17 cellular contexts compared by ENCODE assay signal in the genomic region with DNA sequence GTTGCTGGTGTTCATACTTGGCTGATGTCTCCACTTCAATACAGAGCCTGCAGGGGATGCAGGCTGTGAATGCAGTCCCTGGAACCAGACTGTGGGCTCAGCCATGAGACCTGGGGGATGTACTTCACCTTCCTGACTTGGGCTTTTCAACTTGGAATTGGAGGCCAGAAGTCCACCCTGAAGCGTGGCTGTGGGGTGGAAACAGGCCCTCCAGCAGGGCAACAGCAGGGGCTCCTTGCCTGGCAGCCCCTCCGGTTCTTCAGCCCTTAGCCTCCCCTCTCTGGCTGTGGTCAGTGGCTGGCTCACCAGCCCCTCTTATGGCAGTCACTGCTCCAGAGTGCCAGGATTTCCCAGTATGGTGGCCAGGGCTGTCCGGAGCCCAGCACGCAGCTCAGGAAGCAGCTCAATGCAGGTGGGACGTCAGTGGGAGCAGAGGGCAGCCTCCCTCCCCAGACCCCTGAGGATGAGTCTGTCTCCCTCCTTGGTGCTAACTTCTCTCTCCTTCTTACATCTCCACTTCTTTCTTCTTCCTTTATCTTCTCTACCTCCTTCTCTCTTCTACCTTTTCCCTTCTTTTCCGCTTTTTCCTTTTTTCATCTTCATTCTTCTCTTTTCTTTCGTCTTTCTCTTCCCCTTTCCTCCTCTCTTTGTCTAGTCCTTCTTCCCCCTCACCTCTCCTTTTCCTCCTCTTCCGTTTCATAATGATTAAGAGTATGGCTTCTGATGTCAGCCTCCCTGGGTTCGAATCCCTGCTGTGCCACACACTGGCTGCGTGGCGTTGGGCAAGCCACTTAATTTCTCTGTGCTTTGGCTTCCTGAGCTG. TPM values are rescaled to one million over a fixed set of nuclear protein-coding genes. Genes with fewer than 3 reads are reported as not detected.
A peak's percentile ranks its signal among the peaks of the same experiment; 100 is the strongest.
DNase-seq lines count a peak whose midpoint lies in the region; ATAC-seq, FAIRE-seq and TF ChIP-seq lines count a peak whose summit lies in the region.
"Had no signal": no experiment of that assay in that cellular context is flagged by ENCODE, and none has a peak within 500 bp of the region (broad histone marks: within the 10 kb centered on the region; RNA-seq: fewer than 3 reads in every experiment).

No MANE protein-coding gene starts in this region.

- no peak for TF ChIP-seq CTCF in right atrium auricular region (IDR thresholded peaks at IDR 0.05)
- no peak for TF ChIP-seq CTCF in osteoblast (IDR thresholded peaks at IDR 0.05; ENCODE audit: extremely low read depth, low read depth, low read length)
- no peak for TF ChIP-seq CTCF in transverse colon (IDR thresholded peaks at IDR 0.05)

- H4K20me1 ChIP-seq in osteoblast (ENCODE audit: insufficient read depth, low read length) = no peaks in the 10 kb centered on the region

- H3K36me3 Mint-ChIP-seq in dendritic cell treated with granulocyte-macrophage colony-stimulating factor and Interleukin-4, amounts not matched to agents 40 ng/mL and 50 ng/mL, for 4 days (ENCODE audit: low read depth) = peaks cover 8% of the 10 kb centered on the region
- H3K36me3 Mint-ChIP-seq in stimulated activated memory B cell treated with anti-CD40 and anti-IgM and Interleukin-4, amounts not matched to agents 10 μg/mL and 1 μg/mL and 100 μg/mL, for 72 hours = no peaks in the 10 kb centered on the region
- H3K36me3 Mint-ChIP-seq: CD4-positive, alpha-beta memory T cell had no signal

- H3K27me3 ChIP-seq in right atrium auricular region = peaks cover 0 to 3% of the 10 kb centered on the region in 2 donors
- H3K27me3 ChIP-seq in osteoblast (ENCODE audit: insufficient read depth, low read length) = peaks cover 21% of the 10 kb centered on the region
- peaks cover 60% of the 10 kb centered on the region for H3K27me3 ChIP-seq in transverse colon

- H3K27ac Mint-ChIP-seq in dendritic cell treated with granulocyte-macrophage colony-stimulating factor and Interleukin-4, amounts not matched to agents 40 ng/mL and 50 ng/mL, for 4 days = peak overlapping the region; percentile 16
- no peak overlapping the region for H3K27ac Mint-ChIP-seq in stimulated activated memory B cell treated with anti-CD40 and anti-IgM and Interleukin-4, amounts not matched to agents 10 μg/mL and 1 μg/mL and 100 μg/mL, for 72 hours
- H3K27ac Mint-ChIP-seq: CD4-positive, alpha-beta memory T cell had no signal

- in situ Hi-C loops in transverse colon (cut with MboI; ENCODE audit: low pct_ligation_motif_present in 1 of 4, low pct_unique_long_range_greater_than_20kb in 1 of 4, low sequenced_read_pairs in 3 of 4) = no loop called here

- H3K4me3 Mint-ChIP-seq in dendritic cell treated with granulocyte-macrophage colony-stimulating factor and Interleukin-4, amounts not matched to agents 40 ng/mL and 50 ng/mL, for 4 days = no peak overlapping the region
- H3K4me3 Mint-ChIP-seq in stimulated activated memory B cell treated with anti-CD40 and anti-IgM and Interleukin-4, amounts not matched to agents 10 μg/mL and 1 μg/mL and 100 μg/mL, for 72 hours = no peak overlapping the region
- H3K4me3 Mint-ChIP-seq: CD4-positive, alpha-beta memory T cell had no signal

- no peak overlapping the region for H2AFZ ChIP-seq in osteoblast (ENCODE audit: low read length)

- peaks cover 44% of the 10 kb centered on the region for H3K27me3 Mint-ChIP-seq in dendritic cell treated with granulocyte-macrophage colony-stimulating factor and Interleukin-4, amounts not matched to agents 40 ng/mL and 50 ng/mL, for 4 days
- H3K27me3 Mint-ChIP-seq in stimulated activated memory B cell treated with anti-CD40 and anti-IgM and Interleukin-4, amounts not matched to agents 10 μg/mL and 1 μg/mL and 100 μg/mL, for 72 hours = peaks cover 62% of the 10 kb centered on the region

- H3K79me2 ChIP-seq in osteoblast (ENCODE audit: insufficient read depth, low read length) = no peaks in the 10 kb centered on the region

- H3K27ac ChIP-seq in right atrium auricular region = no peak overlapping the region
- no peak overlapping the region for H3K27ac ChIP-seq in osteoblast (ENCODE audit: low read depth, low read length)
- no peak overlapping the region for H3K27ac ChIP-seq in transverse colon
- H3K27ac ChIP-seq: HL-60 had no signal

- intact Hi-C loops in cardiac septum (cut with DNase I) = no loop called here
- intact Hi-C loops in dendritic cell treated with granulocyte-macrophage colony-stimulating factor and Interleukin-4, amounts not matched to agents 40 ng/mL and 50 ng/mL, for 4 days (cut with micrococcal nuclease) = no loop called here
- intact Hi-C loops in transverse colon (cut with DNase I; ENCODE audit: low total_unique reads) = no loop called here

- no peak for TF ChIP-seq POLR2A in transverse colon (IDR thresholded peaks at IDR 0.05)

- H3K4me1 ChIP-seq in right atrium auricular region = peaks cover 0 to 2% of the 10 kb centered on the region in 2 donors
- no peaks in the 10 kb centered on the region for H3K4me1 ChIP-seq in osteoblast (ENCODE audit: insufficient read depth, low read length)
- H3K4me1 ChIP-seq in transverse colon = peaks cover 0 to 3% (median 3%) of the 10 kb centered on the region in 4 donors

- H3K4me1 Mint-ChIP-seq in dendritic cell treated with granulocyte-macrophage colony-stimulating factor and Interleukin-4, amounts not matched to agents 40 ng/mL and 50 ng/mL, for 4 days (ENCODE audit: low read depth) = peaks cover 12% of the 10 kb centered on the region
- no peaks in the 10 kb centered on the region for H3K4me1 Mint-ChIP-seq in stimulated activated memory B cell treated with anti-CD40 and anti-IgM and Interleukin-4, amounts not matched to agents 10 μg/mL and 1 μg/mL and 100 μg/mL, for 72 hours

- H3K4me3 ChIP-seq in right atrium auricular region (no peak overlapping the region), osteoblast (ENCODE audit: insufficient read depth, low read length) (no peak overlapping the region), transverse colon (no peak overlapping the region)
- H3K4me3 ChIP-seq: GM12878 had no signal

- peak; percentile 62 for DNase-seq in cardiac septum (ENCODE audit: low spot score)
- no peak for DNase-seq in right atrium auricular region (ENCODE audit: low spot score)
- DNase-seq in osteoblast (ENCODE audit: insufficient read length, low spot score, missing footprints) = peak; percentile 71
- DNase-seq in frontal cortex (ENCODE audit: low spot score in 2 of 2) = no peak
- DNase-seq in transverse colon = no peak
- DNase-seq: ACHN; CD4-positive, alpha-beta memory T cell; DMS79 had no signal

- ATAC-seq in stimulated activated memory B cell treated with anti-CD40 and anti-IgM and Interleukin-4, amounts not matched to agents 10 μg/mL and 1 μg/mL and 100 μg/mL, for 72 hours = no peak
- ATAC-seq: GM12878, HCT116 had no signal

- whole genome bisulfite sequencing in transverse colon (ENCODE audit: low coverage in 1 of 2), 2 donors = 68 to 78% methylated on average over 3 to 11 of the region's 11 CpGs

- no peaks in the 10 kb centered on the region for H3K9me3 ChIP-seq in right atrium auricular region
- H3K9me3 ChIP-seq in osteoblast (ENCODE audit: low read depth, low read length) = no peaks in the 10 kb centered on the region
- H3K9me3 ChIP-seq in transverse colon = no peaks in the 10 kb centered on the region

- no peak overlapping the region for H3K4me2 ChIP-seq in osteoblast (ENCODE audit: insufficient read depth, low read length)

- H3K36me3 ChIP-seq in right atrium auricular region = no peaks in the 10 kb centered on the region
- no peaks in the 10 kb centered on the region for H3K36me3 ChIP-seq in osteoblast (ENCODE audit: insufficient read depth, low read length)
- H3K36me3 ChIP-seq in transverse colon = no peaks in the 10 kb centered on the region

- H3K9me3 Mint-ChIP-seq in dendritic cell treated with granulocyte-macrophage colony-stimulating factor and Interleukin-4, amounts not matched to agents 40 ng/mL and 50 ng/mL, for 4 days = no peaks in the 10 kb centered on the region
- no peaks in the 10 kb centered on the region for H3K9me3 Mint-ChIP-seq in stimulated activated memory B cell treated with anti-CD40 and anti-IgM and Interleukin-4, amounts not matched to agents 10 μg/mL and 1 μg/mL and 100 μg/mL, for 72 hours

- no peak for FAIRE-seq in frontal cortex (lab: Jason Lieb, UNC)
- FAIRE-seq: GM12878, GM18507 had no signal

- no peak for TF ChIP-seq EP300 in transverse colon (IDR thresholded peaks at IDR 0.05; ENCODE audit: low read depth)

RNA-seq across cellular contexts. Expression of gene SLC52A3, which starts 45.3 kb away (rescaled TPM):
- 2.8 TPM for total RNA-seq in cardiac septum
- total RNA-seq in right atrium auricular region = 1 to 10 TPM; 1.3 to 2.6 TPM
- not detected in 2 replicates for total RNA-seq in osteoblast
- total RNA-seq in frontal cortex = under 0.01 TPM
- 10 to 100 TPM in 3 of 4 donors, 1 to 10 TPM in 1; 7.2 to 35.9 (median 15.3) TPM for total RNA-seq in transverse colon
- total RNA-seq: CD4-positive, alpha-beta memory T cell; G401; GM12878 had no signal

RNA-seq across cellular contexts. Expression of gene SCRT2, which starts 47.4 kb away (rescaled TPM):
- total RNA-seq in cardiac septum = not detected
- total RNA-seq in right atrium auricular region = not detected
- total RNA-seq in osteoblast = not detected in 2 replicates
- total RNA-seq in frontal cortex = 1.6 TPM
- total RNA-seq in transverse colon = not detected
- total RNA-seq: A172; CD4-positive, alpha-beta memory T cell; G401; GM12878; H4 had no signal

Comparison
In these comparisons a context has a peak if more than half of its experiments do, and no peak if none do; other contexts are left out.
1. DNase-seq: peak in cardiac septum (single experiment) and osteoblast (single experiment); none in right atrium auricular region (single experiment), frontal cortex (0 of 2) and transverse colon (single experiment).